ENCODE assay signal across 13 cellular contexts in the genomic region with DNA sequence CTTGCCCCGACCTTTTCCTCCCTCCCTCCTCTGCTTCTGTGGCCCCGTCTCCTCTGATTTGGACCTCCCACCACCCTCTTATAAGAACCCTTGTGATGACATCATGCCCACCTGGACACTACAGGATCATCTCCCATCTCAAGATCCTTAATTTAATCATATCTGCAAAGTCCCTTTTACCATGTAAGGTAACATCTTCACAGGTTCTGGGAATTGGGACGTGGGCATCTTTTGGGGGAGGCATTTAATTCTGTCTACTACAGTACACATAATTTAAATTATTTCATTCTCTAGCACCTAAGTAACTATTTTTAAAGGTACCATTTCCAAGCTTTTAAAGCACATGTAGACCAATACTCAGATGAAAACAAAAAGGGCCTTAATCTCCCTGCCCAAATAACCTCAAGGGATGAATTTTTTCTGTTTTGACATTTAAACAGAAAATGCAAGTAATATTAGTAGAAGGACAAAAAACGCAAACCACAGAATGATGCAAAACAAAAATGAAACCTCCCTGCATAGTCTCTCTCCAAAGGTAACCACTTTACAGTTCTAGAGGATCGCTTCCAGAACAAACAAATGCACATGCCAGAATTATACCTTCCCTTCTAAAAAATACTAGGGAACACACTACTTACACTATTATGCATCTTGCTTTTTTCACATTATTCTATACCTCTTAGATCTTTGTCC.
DNase-seq lines count a peak whose midpoint lies in the region; ATAC-seq lines count a peak whose summit lies in the region.
"Had no signal": no experiment of that assay in that cellular context is flagged by ENCODE, and none has a peak within 500 bp of the region (broad histone marks: within the 10 kb centered on the region; RNA-seq: fewer than 3 reads in every experiment).

No MANE protein-coding gene starts in this region.

- peak; percentile 61 for ATAC-seq in GM18861 (IDR thresholded peaks at IDR 0.05; ENCODE audit: unreplicated experiment)
- peak; percentile 74 for ATAC-seq in GM21381 (IDR thresholded peaks at IDR 0.05; ENCODE audit: unreplicated experiment)
- ATAC-seq in HG02973 (IDR thresholded peaks at IDR 0.05; ENCODE audit: unreplicated experiment) = peak; percentile 82
- ATAC-seq in HG03575 (IDR thresholded peaks at IDR 0.05; ENCODE audit: extremely low read depth, insufficient number of reproducible peaks, low FRiP score, unreplicated experiment) = peak; percentile 66
- ATAC-seq: stimulated activated naive CD8-positive, alpha-beta T cell treated with anti-CD3 and anti-CD28 coated beads, Interleukin-15, amount 100 ng/mL, for 72 hours had no signal

- DNase-seq in activated gamma-delta T cell treated with Interleukin-2 at 50 U/mL for 16 hours = no peak
- no peak for DNase-seq in RKO (ENCODE audit: low spot score)
- DNase-seq in DMS79 (lab: John Stamatoyannopoulos, UW) = no peak
- no peak for DNase-seq in NCI-H226
- DNase-seq: activated naive CD8-positive, alpha-beta T cell treated with anti-CD3 and anti-CD28 coated beads, Interleukin-2, amount 10 ng/mL, durations not matched to agents 7 days and 5 days; DMS53; H7; mesendoderm; stimulated activated naive CD8-positive, alpha-beta T cell treated with anti-CD3 and anti-CD28 coated beads, Interleukin-15, amount 100 ng/mL, for 72 hours had no signal
